Comparison of ENCODE assay signal across 8 cellular contexts in genomic region chr6:30238178-30238795, GRCh38. TPM values are rescaled to one million over a fixed set of nuclear protein-coding genes. Genes with fewer than 3 reads are reported as not detected.
DNase-seq lines count a peak whose midpoint lies in the region; ATAC-seq, FAIRE-seq and TF ChIP-seq lines count a peak whose summit lies in the region.

No MANE protein-coding gene starts in this region.

- H3K27me3 ChIP-seq in PC-3 (ENCODE audit: low read length), result peaks cover 27% of the 10 kb centered on the region
- peaks cover 10% of the 10 kb centered on the region for H3K27me3 ChIP-seq in MG63

- no peak overlapping the region for H3K9ac ChIP-seq in PC-3 (ENCODE audit: low read length)

- intact Hi-C loops in PC-3 (cut with micrococcal nuclease), result loop anchor here (1.0 to 5.0 kb wide), 3 partner anchors 89 to 159 kb away; partner anchors contain the start of gene TRIM39

- no peaks in the 10 kb centered on the region for H3F3A ChIP-seq in PC-3 (ENCODE audit: low read length, unreplicated experiment)

- CTCF ChIA-PET in PC-3 (lab: Charles Lee), result interaction anchor here (0.5 to 1.0 kb wide), 9 partner anchors 18 to 159 kb away, joined by 3 to 10 read pairs (median 3); no protein-coding TSS in a partner anchor

- peak; percentile 76 for TF ChIP-seq CTCF in PC-3 (conservative IDR thresholded peaks at IDR 0.05; ENCODE audit: low read depth, low read length)
- peak; percentile 48 for TF ChIP-seq CTCF in fibroblast of villous mesenchyme (IDR thresholded peaks at IDR 0.05; ENCODE audit: insufficient read depth, low read depth, low read length)

- H4K20me1 ChIP-seq in PC-3 (ENCODE audit: low read length), result no peaks in the 10 kb centered on the region

- no peak overlapping the region for H3K27ac ChIP-seq in PC-3 (ENCODE audit: low read length)

- no peak for FAIRE-seq in frontal cortex (lab: Jason Lieb, UNC)

- H3K79me2 ChIP-seq in PC-3 (ENCODE audit: low read length), result no peaks in the 10 kb centered on the region

- no peaks in the 10 kb centered on the region for H3K4me1 ChIP-seq in PC-3 (ENCODE audit: insufficient read depth, low read length)

- no peak overlapping the region for H3K4me2 ChIP-seq in PC-3 (ENCODE audit: low read length)

- peak; percentile 28 for DNase-seq in 8988T
- DNase-seq in Daoy (ENCODE audit: low read depth), result peak; percentile 37
- peak; percentile 71 for DNase-seq in PC-3
- peak; percentile 32 for DNase-seq in fibroblast of villous mesenchyme (ENCODE audit: low read depth)
- no peak for DNase-seq in frontal cortex (ENCODE audit: low spot score in 2 of 2)
- no peak for DNase-seq in MG63

- no peak overlapping the region for H3K4me3 ChIP-seq in PC-3 (ENCODE audit: low read length)
- H3K4me3 ChIP-seq in fibroblast of villous mesenchyme (ENCODE audit: low read depth, low read length), result no peak overlapping the region
- H3K4me3 ChIP-seq in MG63, result no peak overlapping the region

- no peak overlapping the region for H2AFZ ChIP-seq in PC-3 (ENCODE audit: low read length)

- H3K9me3 ChIP-seq in PC-3 (ENCODE audit: low read length), result no peaks in the 10 kb centered on the region
- no peaks in the 10 kb centered on the region for H3K9me3 ChIP-seq in MG63

- H3K9me2 ChIP-seq in PC-3 (replicated peaks; ENCODE audit: low read length), result no peaks in the 10 kb centered on the region

- ATAC-seq in PC-3 (peak; percentile 94), GM21390 (IDR thresholded peaks at IDR 0.05; ENCODE audit: unreplicated experiment) (no peak), GM19397 (IDR thresholded peaks at IDR 0.05; ENCODE audit: unreplicated experiment) (no peak)

- no peaks in the 10 kb centered on the region for H3K36me3 ChIP-seq in PC-3 (ENCODE audit: low read depth, low read length)
- no peaks in the 10 kb centered on the region for H3K36me3 ChIP-seq in MG63

- no TSS peak for BruUV-seq in PC-3 (replicated peaks; lab: Mats Ljungman, UMichigan)

- POLR2A ChIA-PET in PC-3 (lab: Charles Lee; ENCODE audit: unreplicated experiment), result no interaction called here

RNA-seq across cellular contexts. Expression of gene TRIM26, which starts 25.1 kb away (rescaled TPM):
- total RNA-seq in Daoy (2014; rRNA removed; shearing (Covaris generic)), result 36.6 and 66.5 TPM in 2 replicates
- total RNA-seq in PC-3 (2014; rRNA removed), result 48.1 and 56.0 TPM in 2 replicates
- total RNA-seq in fibroblast of villous mesenchyme, result 20.9 and 21.2 TPM in 2 replicates
- 14.3 TPM for total RNA-seq in frontal cortex
- 44.3 and 60.7 TPM in 2 replicates for total RNA-seq in MG63 (2014; rRNA removed; shearing (Covaris generic); ENCODE audit: low replicate concordance)

Comparison
In these comparisons a context has a peak if more than half of its experiments do, and no peak if none do; other contexts are left out.
1. DNase-seq: peak in 8988T (single experiment), Daoy (single experiment), PC-3 (single experiment) and fibroblast of villous mesenchyme (single experiment); none in frontal cortex (0 of 2) and MG63 (single experiment).